ENCODE assay signal across 1 cellular context in the genomic region with DNA sequence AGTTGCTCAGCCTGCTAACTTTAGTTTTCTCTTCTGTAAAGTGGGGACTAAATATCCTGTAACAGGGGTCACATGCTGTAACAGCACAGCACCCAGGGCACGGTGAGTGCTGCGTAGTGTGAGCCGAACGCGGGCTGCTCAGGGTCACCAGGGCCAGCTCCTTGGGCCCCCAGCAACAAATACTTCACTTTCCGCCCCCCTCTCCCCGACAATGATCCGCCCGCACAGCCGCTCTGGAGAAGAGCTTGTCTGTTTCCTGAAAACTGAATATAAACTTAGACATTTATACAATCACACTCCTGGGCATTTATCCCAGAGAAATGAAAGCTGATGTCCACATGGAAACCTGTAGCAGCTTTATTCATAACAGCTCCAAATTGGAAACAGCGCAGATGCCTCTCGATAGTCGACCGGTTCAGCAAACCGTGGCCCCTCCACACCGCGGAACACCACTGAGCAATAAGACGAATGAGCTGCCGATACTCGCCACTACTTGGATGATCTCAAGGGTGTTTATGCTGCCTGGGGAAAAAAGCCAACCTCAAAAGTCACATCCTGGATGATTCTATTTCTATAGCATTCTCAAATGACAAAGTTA.
TF ChIP-seq lines count a peak whose summit lies in the region.

No MANE protein-coding gene starts in this region.

TF ChIP-seq in SK-N-SH treated with all-trans-retinoic acid at 6 μM for 48 hours, 23 proteins besides CTCF, POLR2A, EP300 and RAD21 (continued from another document):
- TF ChIP-seq, protein P1, sequence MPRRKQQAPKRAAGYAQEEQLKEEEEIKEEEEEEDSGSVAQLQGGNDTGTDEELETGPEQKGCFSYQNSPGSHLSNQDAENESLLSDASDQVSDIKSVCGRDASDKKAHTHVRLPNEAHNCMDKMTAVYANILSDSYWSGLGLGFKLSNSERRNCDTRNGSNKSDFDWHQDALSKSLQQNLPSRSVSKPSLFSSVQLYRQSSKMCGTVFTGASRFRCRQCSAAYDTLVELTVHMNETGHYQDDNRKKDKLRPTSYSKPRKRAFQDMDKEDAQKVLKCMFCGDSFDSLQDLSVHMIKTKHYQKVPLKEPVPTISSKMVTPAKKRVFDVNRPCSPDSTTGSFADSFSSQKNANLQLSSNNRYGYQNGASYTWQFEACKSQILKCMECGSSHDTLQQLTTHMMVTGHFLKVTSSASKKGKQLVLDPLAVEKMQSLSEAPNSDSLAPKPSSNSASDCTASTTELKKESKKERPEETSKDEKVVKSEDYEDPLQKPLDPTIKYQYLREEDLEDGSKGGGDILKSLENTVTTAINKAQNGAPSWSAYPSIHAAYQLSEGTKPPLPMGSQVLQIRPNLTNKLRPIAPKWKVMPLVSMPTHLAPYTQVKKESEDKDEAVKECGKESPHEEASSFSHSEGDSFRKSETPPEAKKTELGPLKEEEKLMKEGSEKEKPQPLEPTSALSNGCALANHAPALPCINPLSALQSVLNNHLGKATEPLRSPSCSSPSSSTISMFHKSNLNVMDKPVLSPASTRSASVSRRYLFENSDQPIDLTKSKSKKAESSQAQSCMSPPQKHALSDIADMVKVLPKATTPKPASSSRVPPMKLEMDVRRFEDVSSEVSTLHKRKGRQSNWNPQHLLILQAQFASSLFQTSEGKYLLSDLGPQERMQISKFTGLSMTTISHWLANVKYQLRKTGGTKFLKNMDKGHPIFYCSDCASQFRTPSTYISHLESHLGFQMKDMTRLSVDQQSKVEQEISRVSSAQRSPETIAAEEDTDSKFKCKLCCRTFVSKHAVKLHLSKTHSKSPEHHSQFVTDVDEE (CRISPR knock-in tag; IDR thresholded peaks at IDR 0.05) = no peak
